17 cellular contexts compared by ENCODE assay signal in genomic region chr20:31901615-31902014, GRCh38. TPM values are rescaled to one million over a fixed set of nuclear protein-coding genes. Genes with fewer than 3 reads are reported as not detected.
A peak's percentile ranks its signal among the peaks of the same experiment; 100 is the strongest.
DNase-seq lines count a peak whose midpoint lies in the region; ATAC-seq and TF ChIP-seq lines count a peak whose summit lies in the region.
"Had no signal": no experiment of that assay in that cellular context is flagged by ENCODE, and none has a peak within 500 bp of the region (broad histone marks: within the 10 kb centered on the region; RNA-seq: fewer than 3 reads in every experiment).

No MANE protein-coding gene starts in this region.

- no peaks in the 10 kb centered on the region for H3K4me1 Mint-ChIP-seq in stimulated activated naive CD8-positive, alpha-beta T cell treated with anti-CD3 and anti-CD28 coated beads, Interleukin-15, amount 100 ng/mL, for 72 hours
- H3K4me1 Mint-ChIP-seq in T-cell: no peaks in the 10 kb centered on the region
- H3K4me1 Mint-ChIP-seq: CD4-positive, CD25-positive, alpha-beta regulatory T cell had no signal

- H3K27me3 ChIP-seq in sigmoid colon (no peaks in the 10 kb centered on the region), WERI-Rb-1 (ENCODE audit: insufficient read depth, low read depth, severe bottlenecking) (no peaks in the 10 kb centered on the region)
- H3K27me3 ChIP-seq: BLaER1 treated with 17β-estradiol and CSF1 and Interleukin-3, amounts not matched to agents 10 nM and 100 nM had no signal

- no peak for TF ChIP-seq EP300 in sigmoid colon (IDR thresholded peaks at IDR 0.05)

- H3K4me3 ChIP-seq in sigmoid colon (no peak overlapping the region), WERI-Rb-1 (ENCODE audit: low read depth, low read length) (no peak overlapping the region)
- H3K4me3 ChIP-seq: BLaER1 treated with 17β-estradiol and CSF1 and Interleukin-3, amounts not matched to agents 10 nM and 100 nM had no signal

- no peak for TF ChIP-seq POLR2A in sigmoid colon (IDR thresholded peaks at IDR 0.05)

- no peaks in the 10 kb centered on the region for H3K36me3 Mint-ChIP-seq in T-cell
- H3K36me3 Mint-ChIP-seq: CD4-positive, CD25-positive, alpha-beta regulatory T cell had no signal

- POLR2A ChIA-PET in T-cell (lab: Charles Lee): no interaction called here

- no peak overlapping the region for H3K4me3 Mint-ChIP-seq in stimulated activated naive CD8-positive, alpha-beta T cell treated with anti-CD3 and anti-CD28 coated beads, Interleukin-15, amount 100 ng/mL, for 72 hours
- H3K4me3 Mint-ChIP-seq in T-cell: no peak overlapping the region
- H3K4me3 Mint-ChIP-seq: CD4-positive, CD25-positive, alpha-beta regulatory T cell; HFFc6 had no signal

- TF ChIP-seq CTCF in sigmoid colon (IDR thresholded peaks at IDR 0.05) (no peak), WERI-Rb-1 (IDR thresholded peaks at IDR 0.05; ENCODE audit: low read depth, low read length) (no peak)

- CTCF ChIA-PET in T-cell (lab: Charles Lee): no interaction called here

- intact Hi-C loops in sigmoid colon (cut with DNase I): no loop called here

- no peak overlapping the region for H3K27ac Mint-ChIP-seq in stimulated activated naive CD8-positive, alpha-beta T cell treated with anti-CD3 and anti-CD28 coated beads, Interleukin-15, amount 100 ng/mL, for 72 hours
- H3K27ac Mint-ChIP-seq in T-cell: no peak overlapping the region
- H3K27ac Mint-ChIP-seq: CD4-positive, CD25-positive, alpha-beta regulatory T cell; HFFc6 had no signal

- no peak overlapping the region for H3K27ac ChIP-seq in sigmoid colon
- no peak overlapping the region for H3K27ac ChIP-seq in WERI-Rb-1
- H3K27ac ChIP-seq: 22Rv1; BLaER1 treated with 17β-estradiol and CSF1 and Interleukin-3, amounts not matched to agents 10 nM and 100 nM had no signal

- H3K36me3 ChIP-seq in sigmoid colon (no peaks in the 10 kb centered on the region), WERI-Rb-1 (no peaks in the 10 kb centered on the region)
- H3K36me3 ChIP-seq: BLaER1 treated with 17β-estradiol and CSF1 and Interleukin-3, amounts not matched to agents 10 nM and 100 nM had no signal

- no peaks in the 10 kb centered on the region for H3K4me1 ChIP-seq in sigmoid colon

- H3K27me3 Mint-ChIP-seq in stimulated activated naive CD8-positive, alpha-beta T cell treated with anti-CD3 and anti-CD28 coated beads, Interleukin-15, amount 100 ng/mL, for 72 hours: peaks cover 7% of the 10 kb centered on the region
- H3K27me3 Mint-ChIP-seq in T-cell: peaks cover 23 to 25% of the 10 kb centered on the region in 2 donors

- H3K9me3 Mint-ChIP-seq in stimulated activated naive CD8-positive, alpha-beta T cell treated with anti-CD3 and anti-CD28 coated beads, Interleukin-15, amount 100 ng/mL, for 72 hours: no peaks in the 10 kb centered on the region
- H3K9me3 Mint-ChIP-seq in T-cell: no peaks in the 10 kb centered on the region
- H3K9me3 Mint-ChIP-seq: CD4-positive, CD25-positive, alpha-beta regulatory T cell; HFFc6 had no signal

- DNase-seq in DMS153 (lab: John Stamatoyannopoulos, UW) (peak; percentile 33), DMS153 treated with DMSO at 0.1 percent for 48 hours (lab: John Stamatoyannopoulos, UW; ENCODE audit: unreplicated experiment) (no peak), NCI-H69 (lab: John Stamatoyannopoulos, UW) (peak; percentile 70), sigmoid colon (peak; percentile 17), T-cell (no peak), WERI-Rb-1 (no peak)
- DNase-seq in stimulated activated naive CD8-positive, alpha-beta T cell treated with anti-CD3 and anti-CD28 coated beads, Interleukin-15, amount 100 ng/mL, for 72 hours: no peak
- DNase-seq: ACHN; CD4-positive, CD25-positive, alpha-beta regulatory T cell; DND-41; GDM1; GOT3; HCEC 1CT; HFFc6 had no signal

- no peaks in the 10 kb centered on the region for H3K9me3 ChIP-seq in sigmoid colon
- H3K9me3 ChIP-seq in WERI-Rb-1 (ENCODE audit: severe bottlenecking): no peaks in the 10 kb centered on the region
- H3K9me3 ChIP-seq: BLaER1 treated with 17β-estradiol and CSF1 and Interleukin-3, amounts not matched to agents 10 nM and 100 nM had no signal

- ATAC-seq in esophagus mucosa (peak; percentile 18), T-cell (replicated peaks in 1 of 4) (no peak)
- no peak for ATAC-seq in stimulated activated naive CD8-positive, alpha-beta T cell treated with anti-CD3 and anti-CD28 coated beads, Interleukin-15, amount 100 ng/mL, for 72 hours

- WGBS in sigmoid colon, 2 donors: 31 to 73% methylated on average over 6 of the region's 6 CpGs

RNA-seq across cellular contexts. Expression of gene TTLL9, which starts 31.2 kb away (rescaled TPM):
- total RNA-seq in esophagus mucosa (0.16 TPM), sigmoid colon (1 to 10 TPM in 1 of 4 donors, not detected in 3; 1.1 TPM), T-cell (under 1 TPM in 1 of 5 donors, not detected in 4; 0.16 TPM)
- polyA plus RNA-seq in sigmoid colon: under 1 TPM in 1 of 3 donors, not detected in 2; 0.15 TPM
- total RNA-seq: CD4-positive, CD25-positive, alpha-beta regulatory T cell; HFFc6 had no signal
- polyA plus RNA-seq: CD4-positive, CD25-positive, alpha-beta regulatory T cell had no signal

RNA-seq across cellular contexts. Expression of gene DUSP15, which starts 31.3 kb away (rescaled TPM):
- 0.64 TPM for total RNA-seq in esophagus mucosa
- total RNA-seq in sigmoid colon: 1 to 10 TPM in 3 of 4 donors, not detected in 1; 1.7 to 2.6 (median 2.0) TPM
- polyA plus RNA-seq in sigmoid colon: 1 to 10 TPM in 1 of 3 donors, under 1 TPM in 1, not detected in 1; 0.60 to 1.2 TPM
- total RNA-seq in T-cell: not detected
- total RNA-seq: CD4-positive, CD25-positive, alpha-beta regulatory T cell; HFFc6 had no signal
- polyA plus RNA-seq: CD4-positive, CD25-positive, alpha-beta regulatory T cell had no signal

RNA-seq across cellular contexts. Expression of gene PDRG1, which starts 50.2 kb away (rescaled TPM):
- total RNA-seq in esophagus mucosa: 12.2 TPM
- total RNA-seq in sigmoid colon: 10 to 100 TPM in 1 of 4 donors, 1 to 10 TPM in 3; 5.0 to 13.7 (median 7.3) TPM
- polyA plus RNA-seq in sigmoid colon: 10 to 100 TPM; 10.2 to 15.2 (median 12.3) TPM
- total RNA-seq in T-cell: 10 to 100 TPM in 3 of 5 donors, 1 to 10 TPM in 2; 7.5 to 14.5 (median 11.6) TPM

RNA-seq across cellular contexts. Expression of gene FOXS1, which starts 56.2 kb away (rescaled TPM):
- 0.40 TPM for total RNA-seq in esophagus mucosa
- total RNA-seq in sigmoid colon: not detected
- polyA plus RNA-seq in sigmoid colon: under 1 TPM in 2 of 3 donors, not detected in 1; 0.60 to 0.66 TPM
- not detected for total RNA-seq in T-cell
- total RNA-seq: CD4-positive, CD25-positive, alpha-beta regulatory T cell; HFFc6 had no signal
- polyA plus RNA-seq: CD4-positive, CD25-positive, alpha-beta regulatory T cell had no signal

Comparison
In these comparisons a context has a peak if more than half of its experiments do, and no peak if none do; other contexts are left out.
1. DNase-seq: peak in DMS153 (single experiment), NCI-H69 (single experiment) and sigmoid colon (single experiment); none in DMS153 treated with DMSO at 0.1 percent for 48 hours (single experiment), stimulated activated naive CD8-positive, alpha-beta T cell treated with anti-CD3 and anti-CD28 coated beads, Interleukin-15, amount 100 ng/mL, for 72 hours (0 of 2), T-cell (0 of 34) and WERI-Rb-1 (single experiment).